In genomic region chr9:93061791-93062299, GRCh38 we compare ENCODE assay signal across 8 cellular contexts. TPM values are rescaled to one million over a fixed set of nuclear protein-coding genes. Genes with fewer than 3 reads are reported as not detected.
DNase-seq lines count a peak whose midpoint lies in the region; ATAC-seq and TF ChIP-seq lines count a peak whose summit lies in the region.

No MANE protein-coding gene starts in this region.

- no peak overlapping the region for H3K27ac Mint-ChIP-seq in Calu3 (ENCODE audit: unreplicated experiment)

- ATAC-seq in GM19452 (IDR thresholded peaks at IDR 0.05; ENCODE audit: unreplicated experiment) = peak; percentile 37
- no peak for ATAC-seq in HG03565 (IDR thresholded peaks at IDR 0.05; ENCODE audit: unreplicated experiment)
- ATAC-seq in GM19351 (IDR thresholded peaks at IDR 0.05; ENCODE audit: unreplicated experiment) = no peak

- CTCF ChIA-PET in Calu3 (lab: Charles Lee) = no interaction called here

- no peak for TF ChIP-seq CTCF in Calu3 (IDR thresholded peaks at IDR 0.05; ENCODE audit: unreplicated experiment)

- H3K4me1 Mint-ChIP-seq in Calu3 (ENCODE audit: low read depth, unreplicated experiment) = no peaks in the 10 kb centered on the region

- intact Hi-C loops in Calu3 (cut with micrococcal nuclease; ENCODE audit: unreplicated experiment) = no loop called here

- DNase-seq in Calu3 = peak; percentile 7
- DNase-seq in NCI-H146 (lab: John Stamatoyannopoulos, UW) = peak; percentile 78
- peak; percentile 91 for DNase-seq in germinal center (ENCODE audit: low spot score)
- no peak for DNase-seq in hippocampal formation (lab: John Stamatoyannopoulos, UW)
- no peak for DNase-seq in G401 (ENCODE audit: low spot score)

- H3K9me3 Mint-ChIP-seq in Calu3 (ENCODE audit: low read depth, unreplicated experiment) = no peaks in the 10 kb centered on the region

- no peak overlapping the region for H3K4me3 Mint-ChIP-seq in Calu3 (ENCODE audit: low read depth, unreplicated experiment)

- no peaks in the 10 kb centered on the region for H3K36me3 Mint-ChIP-seq in Calu3 (ENCODE audit: insufficient read depth, unreplicated experiment)

- in situ Hi-C loops in G401 (cut with HindIII; ENCODE audit: low sequenced_read_pairs) = no loop called here

- H3K27me3 Mint-ChIP-seq in Calu3 (ENCODE audit: unreplicated experiment) = no peaks in the 10 kb centered on the region

- BruUV-seq in Calu3 (replicated peaks; lab: Mats Ljungman, UMichigan) = no TSS peak

RNA-seq across cellular contexts. Expression of gene SUSD3, which starts 3.3 kb away (rescaled TPM):
- 0.69 and 1.3 TPM in 2 replicates for total RNA-seq in Calu3 (2022)
- total RNA-seq in G401 (2014; rRNA removed; shearing (Covaris generic)) = not detected in 2 replicates

RNA-seq across cellular contexts. Expression of gene CARD19, which starts 34.2 kb away (rescaled TPM):
- 26.1 and 26.4 TPM in 2 replicates for total RNA-seq in Calu3 (2022)
- 31.4 and 36.7 TPM in 2 replicates for total RNA-seq in G401 (2014; rRNA removed; shearing (Covaris generic))

Comparison
In these comparisons a context has a peak if more than half of its experiments do, and no peak if none do; other contexts are left out.
1. DNase-seq: peak in Calu3 (single experiment), NCI-H146 (single experiment) and germinal center (single experiment); none in hippocampal formation (0 of 2) and G401 (single experiment).